Comparison of ENCODE assay signal across 8 cellular contexts in genomic region chr14:100297320-100298300, GRCh38. TPM values are rescaled to one million over a fixed set of nuclear protein-coding genes. Genes with fewer than 3 reads are reported as not detected.
DNase-seq lines count a peak whose midpoint lies in the region; ATAC-seq and TF ChIP-seq lines count a peak whose summit lies in the region.

No MANE protein-coding gene starts in this region.

- DNase-seq in AML-193 (lab: John Stamatoyannopoulos, UW) = peak; percentile 67 to 71
- DNase-seq in body of pancreas = peak; percentile 42 to 80 (median 70)
- peak; percentile 82 for DNase-seq in lower lobe of right lung
- peak; percentile 84 to 88 for DNase-seq in upper lobe of left lung
- DNase-seq in activated CD4-positive, alpha-beta T cell treated with anti-CD3 and anti-CD28 coated beads, Interleukin-2, amount 10 ng/mL, durations not matched to agents 7 days and 5 days = no peak
- no peak for DNase-seq in DMS114 treated with DMSO at 0.1 percent for 48 hours (lab: John Stamatoyannopoulos, UW; ENCODE audit: unreplicated experiment)

- H3K4me3 ChIP-seq in body of pancreas = no peak overlapping the region
- peak overlapping the region; percentile 20 for H3K4me3 ChIP-seq in lower lobe of right lung
- peak overlapping the region in 1 of 4 donors; percentile 0 for H3K4me3 ChIP-seq in upper lobe of left lung

- CTCF ChIA-PET in activated CD4-positive, alpha-beta T cell treated with anti-CD3 and anti-CD28 coated beads, Interleukin-2, amount 10 ng/mL, durations not matched to agents 7 days and 5 days (lab: Charles Lee) = interaction anchor here (1.5 to 10.5 kb wide), 2 partner anchors 12 to 13 kb away, joined by 3 to 64 read pairs; no protein-coding TSS in a partner anchor

- H3K4me3 Mint-ChIP-seq in activated CD4-positive, alpha-beta T cell treated with anti-CD3 and anti-CD28 coated beads, Interleukin-2, amount 10 ng/mL, durations not matched to agents 7 days and 5 days = no peak overlapping the region

- H3K27ac Mint-ChIP-seq in activated CD4-positive, alpha-beta T cell treated with anti-CD3 and anti-CD28 coated beads, Interleukin-2, amount 10 ng/mL, durations not matched to agents 7 days and 5 days = no peak overlapping the region

- no peaks in the 10 kb centered on the region for H3K36me3 Mint-ChIP-seq in activated CD4-positive, alpha-beta T cell treated with anti-CD3 and anti-CD28 coated beads, Interleukin-2, amount 10 ng/mL, durations not matched to agents 7 days and 5 days (ENCODE audit: low read depth)

- TF ChIP-seq POLR2A in body of pancreas (IDR thresholded peaks at IDR 0.05) (no peak), upper lobe of left lung (IDR thresholded peaks at IDR 0.05) (peak in 1 of 4 donors; percentile 34)

- H3K27ac ChIP-seq in body of pancreas = peak overlapping the region; percentile 30 to 66 (median 56)
- peak overlapping the region; percentile 76 for H3K27ac ChIP-seq in lower lobe of right lung
- peak overlapping the region; percentile 55 to 80 (median 65) for H3K27ac ChIP-seq in upper lobe of left lung

- H3K9me3 ChIP-seq in body of pancreas = no peaks in the 10 kb centered on the region
- no peaks in the 10 kb centered on the region for H3K9me3 ChIP-seq in lower lobe of right lung
- no peaks in the 10 kb centered on the region for H3K9me3 ChIP-seq in upper lobe of left lung

- 32 to 57% methylated on average over 11 to 30 of the region's 30 CpGs for WGBS in body of pancreas, 2 donors
- 32 to 39% methylated on average over 22 to 25 of the region's 30 CpGs for WGBS in upper lobe of left lung, 2 donors

- H3K9me3 Mint-ChIP-seq in activated CD4-positive, alpha-beta T cell treated with anti-CD3 and anti-CD28 coated beads, Interleukin-2, amount 10 ng/mL, durations not matched to agents 7 days and 5 days = no peaks in the 10 kb centered on the region

- no peaks in the 10 kb centered on the region for H3K27me3 ChIP-seq in body of pancreas
- no peaks in the 10 kb centered on the region for H3K27me3 ChIP-seq in lower lobe of right lung (ENCODE audit: low read depth)
- no peaks in the 10 kb centered on the region for H3K27me3 ChIP-seq in upper lobe of left lung

- POLR2A ChIA-PET in activated CD4-positive, alpha-beta T cell treated with anti-CD3 and anti-CD28 coated beads, Interleukin-2, amount 10 ng/mL, durations not matched to agents 7 days and 5 days (lab: Charles Lee) = no interaction called here

- H3K36me3 ChIP-seq in body of pancreas (replicated peaks in 1 of 2; ENCODE audit: insufficient read depth in 1 of 2, low read depth in 2 of 2) = no peaks in the 10 kb centered on the region
- peaks cover 9% of the 10 kb centered on the region for H3K36me3 ChIP-seq in lower lobe of right lung
- peaks cover 0 to 11% (median 6%) of the 10 kb centered on the region in 4 donors for H3K36me3 ChIP-seq in upper lobe of left lung

- TF ChIP-seq EP300 in upper lobe of left lung (IDR thresholded peaks at IDR 0.05) = peak in 1 of 4 donors; percentile 24

- H3K4me1 ChIP-seq in body of pancreas (peaks cover 31% of the 10 kb centered on the region), lower lobe of right lung (peaks cover 31% of the 10 kb centered on the region), upper lobe of left lung (peaks cover 25 to 36% (median 29%) of the 10 kb centered on the region in 4 donors)

- intact Hi-C loops in body of pancreas (cut with DNase I) = no loop called here
- intact Hi-C loops in lower lobe of right lung (cut with DNase I) = no loop called here

- ATAC-seq in GM19452 (IDR thresholded peaks at IDR 0.05; ENCODE audit: unreplicated experiment) (peak; percentile 83), HG03442 (IDR thresholded peaks at IDR 0.05; ENCODE audit: unreplicated experiment) (peak; percentile 78), body of pancreas (peak; percentile 75), lower lobe of right lung (peak; percentile 92 to 93), upper lobe of left lung (ENCODE audit: low FRiP score in 2 of 2) (peak; percentile 88 to 92)

- no peak for TF ChIP-seq CTCF in body of pancreas (IDR thresholded peaks at IDR 0.05)
- no peak for TF ChIP-seq CTCF in lower lobe of right lung (IDR thresholded peaks at IDR 0.05)
- TF ChIP-seq CTCF in upper lobe of left lung (IDR thresholded peaks at IDR 0.05) = no peak

- no peaks in the 10 kb centered on the region for H3K27me3 Mint-ChIP-seq in activated CD4-positive, alpha-beta T cell treated with anti-CD3 and anti-CD28 coated beads, Interleukin-2, amount 10 ng/mL, durations not matched to agents 7 days and 5 days

- H3K4me1 Mint-ChIP-seq in activated CD4-positive, alpha-beta T cell treated with anti-CD3 and anti-CD28 coated beads, Interleukin-2, amount 10 ng/mL, durations not matched to agents 7 days and 5 days = no peaks in the 10 kb centered on the region

RNA-seq across cellular contexts. Expression of gene SLC25A29, which starts 8.6 kb away (rescaled TPM):
- total RNA-seq in body of pancreas (10 to 100 TPM; 25.2 to 63.9 TPM), lower lobe of right lung (76.0 TPM), upper lobe of left lung (100 to 1,000 TPM in 2 of 6 donors, 10 to 100 TPM in 4; 81.5 to 275 (median 96.6) TPM)
- 1 to 10 TPM; 1.5 to 2.2 TPM for total RNA-seq in activated CD4-positive, alpha-beta T cell treated with anti-CD3 and anti-CD28 coated beads, Interleukin-2, amount 10 ng/mL, durations not matched to agents 7 days and 5 days

RNA-seq across cellular contexts. Expression of gene SLC25A47, which starts 25.5 kb away (rescaled TPM):
- total RNA-seq in body of pancreas = not detected
- not detected for total RNA-seq in lower lobe of right lung
- total RNA-seq in upper lobe of left lung = not detected
- not detected for total RNA-seq in activated CD4-positive, alpha-beta T cell treated with anti-CD3 and anti-CD28 coated beads, Interleukin-2, amount 10 ng/mL, durations not matched to agents 7 days and 5 days

RNA-seq across cellular contexts. Expression of gene YY1, which starts 58.7 kb away (rescaled TPM):
- total RNA-seq in body of pancreas (10 to 100 TPM; 27.0 to 30.3 TPM), lower lobe of right lung (74.8 TPM), upper lobe of left lung (10 to 100 TPM; 35.6 to 70.4 (median 52.4) TPM)
- 100 to 1,000 TPM in 1 of 2 experiments, 10 to 100 TPM in 1; 95.0 to 107 TPM for total RNA-seq in activated CD4-positive, alpha-beta T cell treated with anti-CD3 and anti-CD28 coated beads, Interleukin-2, amount 10 ng/mL, durations not matched to agents 7 days and 5 days

Comparison
In these comparisons a context has a peak if more than half of its experiments do, and no peak if none do; other contexts are left out.
1. DNase-seq: peak in AML-193 (2 of 2), body of pancreas (4 of 4), lower lobe of right lung (single experiment) and upper lobe of left lung (2 of 2); none in activated CD4-positive, alpha-beta T cell treated with anti-CD3 and anti-CD28 coated beads, Interleukin-2, amount 10 ng/mL, durations not matched to agents 7 days and 5 days (single experiment) and DMS114 treated with DMSO at 0.1 percent for 48 hours (single experiment).
2. RNA of gene SLC25A29, which starts 8.6 kb away (total RNA-seq): 81.5 to 275 TPM in upper lobe of left lung, 76.0 TPM in lower lobe of right lung (single experiment) and 25.2 to 63.9 TPM in body of pancreas; 1.5 to 2.2 TPM in activated CD4-positive, alpha-beta T cell treated with anti-CD3 and anti-CD28 coated beads, Interleukin-2, amount 10 ng/mL, durations not matched to agents 7 days and 5 days; every median in the first group is over 4 times any median in the second.
3. Peak in every context shown above with its lines, with median percentiles within 50 percentile points of each other: ATAC-seq and H3K27ac ChIP-seq.